In the genomic region with DNA sequence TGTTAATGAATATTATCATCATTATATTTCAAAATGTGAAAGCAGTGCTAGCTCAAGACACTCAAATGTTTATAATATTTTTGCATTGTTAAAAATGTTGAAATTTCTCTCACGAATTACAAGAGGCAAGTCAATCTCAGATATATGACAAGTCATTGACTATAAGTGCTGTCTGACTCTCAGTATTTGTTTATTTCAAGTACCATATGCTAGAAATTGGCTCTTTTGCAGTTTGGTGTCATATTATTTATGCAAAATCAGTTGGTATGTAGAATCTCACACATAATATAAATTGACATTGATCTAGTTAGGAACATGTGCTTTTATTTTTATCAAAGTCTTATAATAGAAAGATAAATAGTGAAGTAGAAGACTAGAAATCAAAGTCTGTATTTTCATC, we compare ENCODE assay signal across 2 cellular contexts.
TF ChIP-seq lines count a peak whose summit lies in the region.

No MANE protein-coding gene starts in this region.

TF ChIP-seq in HCT116, 20 proteins besides CTCF, POLR2A, EP300 and RAD21:
- TF ChIP-seq YY1 (IDR thresholded peaks at IDR 0.05; ENCODE audit: extremely low read depth, insufficient replicate concordance, low read depth, low read length): no peak

TF ChIP-seq in IMR-90, 13 proteins besides CTCF, POLR2A, EP300 and RAD21:
- TF ChIP-seq FOS (IDR thresholded peaks at IDR 0.05; ENCODE audit: low read depth, low read length) (no peak), NFE2L2 (IDR thresholded peaks at IDR 0.05; ENCODE audit: low read depth, low read length) (no peak), RFX5 (IDR thresholded peaks at IDR 0.05; ENCODE audit: low read depth, low read length) (no peak), MAZ (IDR thresholded peaks at IDR 0.05; ENCODE audit: borderline replicate concordance, low read depth, low read length) (no peak), MXI1 (IDR thresholded peaks at IDR 0.05; ENCODE audit: borderline replicate concordance, low read depth, low read length) (no peak), CEBPB (IDR thresholded peaks at IDR 0.05; ENCODE audit: low read depth, low read length) (no peak)
- TF ChIP-seq, protein P1, sequence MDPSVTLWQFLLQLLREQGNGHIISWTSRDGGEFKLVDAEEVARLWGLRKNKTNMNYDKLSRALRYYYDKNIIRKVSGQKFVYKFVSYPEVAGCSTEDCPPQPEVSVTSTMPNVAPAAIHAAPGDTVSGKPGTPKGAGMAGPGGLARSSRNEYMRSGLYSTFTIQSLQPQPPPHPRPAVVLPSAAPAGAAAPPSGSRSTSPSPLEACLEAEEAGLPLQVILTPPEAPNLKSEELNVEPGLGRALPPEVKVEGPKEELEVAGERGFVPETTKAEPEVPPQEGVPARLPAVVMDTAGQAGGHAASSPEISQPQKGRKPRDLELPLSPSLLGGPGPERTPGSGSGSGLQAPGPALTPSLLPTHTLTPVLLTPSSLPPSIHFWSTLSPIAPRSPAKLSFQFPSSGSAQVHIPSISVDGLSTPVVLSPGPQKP (IDR thresholded peaks at IDR 0.05; ENCODE audit: borderline replicate concordance, low read depth, low read length): no peak
TF ChIP-seq in IMR-90: peak in this region for 0.
